8 cellular contexts compared by ENCODE assay signal in the genomic region with DNA sequence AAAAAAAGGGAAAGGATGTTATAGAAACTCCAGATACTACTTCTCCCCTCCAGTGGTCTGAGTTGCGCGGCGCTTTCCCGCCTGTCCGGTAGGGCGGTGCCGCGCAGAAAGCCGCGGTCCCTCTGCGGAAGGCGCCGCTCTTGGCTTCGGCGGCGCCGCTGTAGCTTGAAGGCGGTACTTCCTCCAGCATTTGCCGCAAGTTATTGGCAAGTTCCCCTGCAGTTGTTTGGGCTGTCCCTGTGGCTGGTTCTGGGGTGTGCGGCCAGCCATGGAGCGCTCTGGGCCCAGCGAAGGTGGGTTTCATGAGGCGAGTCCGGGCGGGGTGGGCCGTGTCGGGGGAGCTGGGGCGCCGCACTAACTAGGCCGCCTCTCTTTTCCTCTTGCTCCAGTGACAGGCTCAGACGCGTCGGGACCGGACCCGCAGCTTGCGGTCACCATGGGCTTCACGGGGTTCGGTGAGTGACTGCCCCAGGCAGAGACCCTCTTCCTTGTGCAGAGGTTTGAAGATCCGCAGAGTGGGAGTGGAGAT. TPM values are rescaled to one million over a fixed set of nuclear protein-coding genes. Genes with fewer than 3 reads are reported as not detected.
DNase-seq lines count a peak whose midpoint lies in the region; ATAC-seq and TF ChIP-seq lines count a peak whose summit lies in the region.
"Not testable (repeated sequence)": the region's sequence is repeated elsewhere in the genome, so short reads cannot be mapped to it uniquely, and the experiment has no call there.

A gene (plus strand): TSS at position 219 of the 529 bp plus-strand sequence. CDS start 50 bp downstream, at position 269.

- not testable (repeated sequence) for H3K27me3 ChIP-seq in Caco-2 (replicated peaks; ENCODE audit: control insufficient read depth, insufficient read depth, low read length); endodermal cell (ENCODE audit: control insufficient read depth, insufficient read depth, low read length, poor library complexity, severe bottlenecking)

- not testable (repeated sequence) for H3K36me3 ChIP-seq in Caco-2 (ENCODE audit: control insufficient read depth, insufficient read depth, low read length); endodermal cell (ENCODE audit: control insufficient read depth, insufficient read depth, low read length)
- H3K36me3 ChIP-seq in mesodermal cell (ENCODE audit: control insufficient read depth, insufficient read depth, low read length): peaks cover 19% of the 10 kb centered on the region

- H3K4me1 ChIP-seq in Caco-2; endodermal cell (ENCODE audit: control insufficient read depth, insufficient read depth, low read length); mesodermal cell (ENCODE audit: control insufficient read depth, insufficient read depth, low read length, poor library complexity, severe bottlenecking): not testable (repeated sequence)

- H3K27ac Mint-ChIP-seq in Caco-2 (ENCODE audit: unreplicated experiment) (peak within 1 kb of the TSS; percentile 19), endodermal cell (peak within 1 kb of the TSS; percentile 62)

- peak within 1 kb of the TSS; percentile 91 for H3K4me3 ChIP-seq in Caco-2 (ENCODE audit: low read depth, low read length)
- peak within 1 kb of the TSS; percentile 91 for H3K4me3 ChIP-seq in endodermal cell (ENCODE audit: low read length)
- H3K4me3 ChIP-seq in mesodermal cell (ENCODE audit: extremely low read depth, insufficient read depth, low read length, poor library complexity, severe bottlenecking): peak within 1 kb of the TSS; percentile 71

- ATAC-seq in GM21360 (IDR thresholded peaks at IDR 0.05; ENCODE audit: unreplicated experiment): peak; percentile 98

- not testable (repeated sequence) for H3K27me3 Mint-ChIP-seq in Caco-2 (ENCODE audit: insufficient read depth, unreplicated experiment); endodermal cell (ENCODE audit: insufficient read depth)

- H3K4me1 Mint-ChIP-seq in Caco-2 (ENCODE audit: low read depth, unreplicated experiment); endodermal cell: not testable (repeated sequence)

- not testable (repeated sequence) for H3K27ac ChIP-seq in endodermal cell (ENCODE audit: low read depth, low read length); mesodermal cell (ENCODE audit: low read depth, low read length, severe bottlenecking)

- peak within 1 kb of the TSS; percentile 34 for H3K9ac ChIP-seq in endodermal cell (ENCODE audit: extremely low read depth, low read length, poor library complexity, severe bottlenecking)

- H3K9me3 Mint-ChIP-seq in Caco-2 (ENCODE audit: unreplicated experiment); endodermal cell: not testable (repeated sequence)

- CTCF ChIA-PET in Caco-2 (lab: Charles Lee): interaction anchor here (0.5 to 1.0 kb wide), 5 partner anchors 8 to 1086 kb away, joined by 3 to 10 read pairs (median 4); a partner anchor contains a TSS

- WGBS in endodermal cell (ENCODE audit: insufficient coverage in 1 of 2, insufficient read length in 1 of 2), 2 experiments: 0% methylated on average over 7 to 39 of the region's 39 CpGs
- 0 to 1% methylated on average over 16 to 20 of the region's 39 CpGs for WGBS in mesodermal cell (ENCODE audit: insufficient coverage in 2 of 2), 2 experiments

- TF ChIP-seq CTCF in Caco-2 (IDR thresholded peaks at IDR 0.05; ENCODE audit: insufficient read depth in 1 of 2, low read depth in 1 of 2, low read length in 1 of 2, severe bottlenecking in 1 of 2, unreplicated experiment in 1 of 2) (peak; percentile 40 to 86), endodermal cell (conservative IDR thresholded peaks at IDR 0.05) (peak; percentile 69)

- H3K4me3 Mint-ChIP-seq in Caco-2 (ENCODE audit: unreplicated experiment) (peak within 1 kb of the TSS; percentile 94), endodermal cell (peak within 1 kb of the TSS; percentile 91)

- BruUV-seq in Caco-2 (replicated peaks; lab: Mats Ljungman, UMichigan): not testable (repeated sequence)

- H3K36me3 Mint-ChIP-seq in Caco-2 (ENCODE audit: insufficient read depth, unreplicated experiment) (peaks cover 32% of the 10 kb centered on the region), endodermal cell (ENCODE audit: low read depth) (peaks cover 14% of the 10 kb centered on the region)

- POLR2A ChIA-PET in Caco-2 (lab: Charles Lee): interaction anchor here (1.4 kb wide), 1 partner anchor 8 kb away, joined by 14 read pairs; a partner anchor contains a TSS

- intact Hi-C loops in Caco-2 (cut with micrococcal nuclease; ENCODE audit: unreplicated experiment): loop anchor here (1.0 kb wide), 1 partner anchor 8 kb away; a partner anchor contains a TSS

- DNase-seq in Caco-2 (peak; percentile 89 to 90), HT1080 (ENCODE audit: low read depth) (peak; percentile 93), NOMO-1 treated with dmso at 0.1 percent for 144 hours (lab: John Stamatoyannopoulos, UW; ENCODE audit: unreplicated experiment) (peak; percentile 99), endodermal cell (peak; percentile 95)
- peak; percentile 47 to 66 (median 48) for DNase-seq in activated CD8-positive, alpha-beta memory T cell treated with anti-CD3 and anti-CD28 coated beads for 48 hours (ENCODE audit: low read depth in 2 of 3, low spot score in 2 of 3)
- DNase-seq in stimulated activated CD8-positive, alpha-beta memory T cell treated with anti-CD3 and anti-CD28 coated beads, Interleukin-15, amount 100 ng/mL, for 4 hours (ENCODE audit: low read depth in 2 of 2): peak; percentile 55 to 64

- not testable (repeated sequence) for H3K9me3 ChIP-seq in Caco-2; endodermal cell (ENCODE audit: control insufficient read depth, low read length); mesodermal cell (ENCODE audit: control insufficient read depth, low read length)

RNA-seq across cellular contexts. Expression of the gene that starts here (rescaled TPM):
- 40.2 and 40.9 TPM in 2 replicates for total RNA-seq in Caco-2 (2022)
- total RNA-seq in HT1080 (2014; rRNA removed; shearing (Covaris generic)): 29.4 and 30.7 TPM in 2 replicates
- 22.2 and 22.5 TPM in 2 replicates for polyA plus RNA-seq in HT1080 (2015; cell fraction: cytosol; rRNA removed)
- 31.8 and 36.8 TPM in 2 replicates for polyA plus RNA-seq in HT1080 (2015; cell fraction: nucleus; rRNA removed)
- 10 to 100 TPM; 34.2 to 36.1 TPM for total RNA-seq in endodermal cell
- 31.1 TPM for polyA plus RNA-seq in endodermal cell (2013, experiment 1 of 2)
- polyA plus RNA-seq in endodermal cell (2013, experiment 2 of 2): 32.8 TPM
- 42.3 TPM for polyA plus RNA-seq in mesodermal cell (2013, experiment 1 of 2)
- 37.1 TPM for polyA plus RNA-seq in mesodermal cell (2013, experiment 2 of 2)

Comparison
In these comparisons a context has a peak if more than half of its experiments do, and no peak if none do; other contexts are left out.
1. DNase-seq: peak in every context shown above with its lines; median percentile 99 in NOMO-1 treated with dmso at 0.1 percent for 144 hours; 95 in endodermal cell; 93 in HT1080; 90 in Caco-2; 60 in stimulated activated CD8-positive, alpha-beta memory T cell treated with anti-CD3 and anti-CD28 coated beads, Interleukin-15, amount 100 ng/mL, for 4 hours; 48 in activated CD8-positive, alpha-beta memory T cell treated with anti-CD3 and anti-CD28 coated beads for 48 hours.